18 cellular contexts compared by ENCODE assay signal in genomic region chr15:68706256-68706655, GRCh38.
DNase-seq lines count a peak whose midpoint lies in the region; ATAC-seq and TF ChIP-seq lines count a peak whose summit lies in the region.
"Had no signal": no experiment of that assay in that cellular context is flagged by ENCODE, and none has a peak within 500 bp of the region (broad histone marks: within the 10 kb centered on the region; RNA-seq: fewer than 3 reads in every experiment).

No MANE protein-coding gene starts in this region.

- H4K8ac ChIP-seq in neuronal stem cell (ENCODE audit: low read depth, low read length) = no peak overlapping the region

- no peak overlapping the region for H2BK120ac ChIP-seq in neuronal stem cell (ENCODE audit: low read depth, low read length)

- H2BK5ac ChIP-seq in neuronal stem cell (ENCODE audit: low read length) = no peak overlapping the region

- H3K4me3 ChIP-seq in neuronal stem cell (ENCODE audit: low read length in 2 of 2) = no peak overlapping the region
- H3K4me3 ChIP-seq: SJCRH30 had no signal

- H3K9ac ChIP-seq in neuronal stem cell (ENCODE audit: low read depth, low read length, poor library complexity) = no peak overlapping the region

- H2AK5ac ChIP-seq in neuronal stem cell (ENCODE audit: low read depth, low read length) = peak overlapping the region; percentile 47

- H2BK12ac ChIP-seq in neuronal stem cell (ENCODE audit: low read length) = no peak overlapping the region

- DNase-seq in DMS79 (lab: John Stamatoyannopoulos, UW) (peak; percentile 52), RWPE1 (ENCODE audit: low spot score) (peak; percentile 22), neuronal stem cell (ENCODE audit: low spot score) (no peak)
- no peak for DNase-seq in stimulated activated naive CD4-positive, alpha-beta T cell treated with Interleukin-2 at 50 U/mL for 16 hours (lab: John Stamatoyannopoulos, UW)
- DNase-seq: BE2C; CD4-positive, CD25-positive, alpha-beta regulatory T cell; GDM1; NCI-H1105; NCI-H146; NCI-H2029; NCI-H2171; NCI-H345; NCI-H774; NK-92 treated with Interleukin-12 subunit alpha and Interleukin-12 subunit beta, amount 100 ng/mL, for 24 hours; SJCRH30 had no signal

- no peak overlapping the region for H3K4me2 ChIP-seq in neuronal stem cell (ENCODE audit: insufficient read depth, low read length, poor library complexity, severe bottlenecking)

- peaks cover 0 to 1% of the 10 kb centered on the region in 2 donors for H3K9me3 ChIP-seq in neuronal stem cell (replicated peaks in 1 of 2; ENCODE audit: control insufficient read depth in 2 of 2, insufficient read depth in 1 of 2, low read depth in 1 of 2, low read length in 2 of 2)
- H3K9me3 ChIP-seq: BE2C, SJCRH30 had no signal

- no peak overlapping the region for H3K18ac ChIP-seq in neuronal stem cell (ENCODE audit: low read length)

- no peak overlapping the region for H3K4ac ChIP-seq in neuronal stem cell (ENCODE audit: low read length)

- peak; percentile 81 for ATAC-seq in esophagus mucosa
- ATAC-seq in GM18861 (IDR thresholded peaks at IDR 0.05; ENCODE audit: unreplicated experiment) = no peak
- ATAC-seq in HG03378 (IDR thresholded peaks at IDR 0.05; ENCODE audit: unreplicated experiment) = no peak

- no peak overlapping the region for H2AFZ ChIP-seq in neuronal stem cell (ENCODE audit: low read length)

- H3K4me1 ChIP-seq in neuronal stem cell (ENCODE audit: control insufficient read depth in 2 of 2, insufficient read depth in 1 of 2, low read depth in 1 of 2, low read length in 2 of 2) = peaks cover 0 to 5% of the 10 kb centered on the region in 2 donors
- H3K4me1 ChIP-seq: SJCRH30 had no signal

- H3K27ac ChIP-seq in RWPE1 (no peak overlapping the region), neuronal stem cell (replicated peaks; ENCODE audit: low read length) (no peak overlapping the region)
- H3K27ac ChIP-seq: SJCRH30 had no signal

- CTCF ChIA-PET in RWPE1 (lab: Yijun Ruan, JAX) = no interaction called here

- H4K91ac ChIP-seq in neuronal stem cell (ENCODE audit: low read depth, low read length, poor library complexity) = no peak overlapping the region

- peaks cover 0 to 5% of the 10 kb centered on the region in 2 donors for H3K36me3 ChIP-seq in neuronal stem cell (replicated peaks in 1 of 2; ENCODE audit: control insufficient read depth in 2 of 2, insufficient read depth in 2 of 2, low read length in 2 of 2)
- H3K36me3 ChIP-seq: BE2C, SJCRH30 had no signal

- WGBS in neuronal stem cell (ENCODE audit: extremely low coverage in 2 of 2, insufficient read length in 2 of 2, insufficient replicate concordance in 1 of 2), 2 donors = no CpG with 5 or more reads among the region's 4 CpGs

- no peak overlapping the region for H2BK15ac ChIP-seq in neuronal stem cell (ENCODE audit: low read length)

- H3K23ac ChIP-seq in neuronal stem cell (ENCODE audit: low read depth, low read length, poor library complexity) = no peak overlapping the region

- H3K27me3 ChIP-seq in neuronal stem cell (ENCODE audit: control insufficient read depth in 3 of 3, insufficient read depth in 3 of 3, low read depth in 1 of 3, low read length in 3 of 3) = no peaks in the 10 kb centered on the region
- H3K27me3 ChIP-seq: BE2C, SJCRH30 had no signal

- H3K79me1 ChIP-seq in neuronal stem cell (ENCODE audit: low read depth, low read length) = no peaks in the 10 kb centered on the region

- no peak for TF ChIP-seq CTCF in RWPE1 (conservative IDR thresholded peaks at IDR 0.05; ENCODE audit: low read depth)

- H3K14ac ChIP-seq in neuronal stem cell (ENCODE audit: low read length) = no peak overlapping the region

- POLR2A ChIA-PET in RWPE1 (lab: Yijun Ruan, JAX; ENCODE audit: low non-redundant PET) = interaction anchor here (1.0 kb wide), 1 partner anchor 9 kb away, joined by 3 read pairs; no protein-coding TSS in a partner anchor

Comparison
In these comparisons a context has a peak if more than half of its experiments do, and no peak if none do; other contexts are left out.
1. DNase-seq: peak in DMS79 (single experiment) and RWPE1 (single experiment); none in neuronal stem cell (single experiment) and stimulated activated naive CD4-positive, alpha-beta T cell treated with Interleukin-2 at 50 U/mL for 16 hours (single experiment).